In genomic region chr16:82658796-82659195, GRCh38 we compare ENCODE assay signal across 16 cellular contexts. TPM values are rescaled to one million over a fixed set of nuclear protein-coding genes. Genes with fewer than 3 reads are reported as not detected.
"Had no signal": no experiment of that assay in that cellular context is flagged by ENCODE, and none has a peak within 500 bp of the region (broad histone marks: within the 10 kb centered on the region; RNA-seq: fewer than 3 reads in every experiment).

No MANE protein-coding gene starts in this region.

- H3K27me3 ChIP-seq: breast epithelium, esophagus muscularis mucosa, heart left ventricle had no signal

- H3K27ac Mint-ChIP-seq: activated naive CD4-positive, alpha-beta T cell treated with anti-CD3 and anti-CD28 coated beads, Interleukin-2, amount 50 U/mL, for 72 hours; WTC11 had no signal

- H3K4me3 Mint-ChIP-seq: WTC11 had no signal

- DNase-seq: activated CD4-positive, alpha-beta T cell treated with anti-CD3 and anti-CD28 coated beads for 48 hours; activated effector memory CD4-positive, alpha-beta T cell treated with anti-CD3 and anti-CD28 coated beads, Interleukin-2, amount 50 U/mL, for 16 hours; activated T-cell treated with anti-CD3 and anti-CD28 coated beads for 4 hours; anterior cingulate cortex; dorsolateral prefrontal cortex; foreskin melanocyte; heart left ventricle; islet precursor cell; pancreas had no signal

- ATAC-seq: activated naive CD4-positive, alpha-beta T cell treated with anti-CD3 and anti-CD28 coated beads, Interleukin-2, amount 50 U/mL, for 72 hours; heart left ventricle; left lobe of liver; pancreas; WTC11 had no signal

- H3K36me3 ChIP-seq: breast epithelium, esophagus muscularis mucosa, heart left ventricle, pancreas had no signal

- H3K36me3 Mint-ChIP-seq: activated naive CD4-positive, alpha-beta T cell treated with anti-CD3 and anti-CD28 coated beads, Interleukin-2, amount 50 U/mL, for 72 hours; WTC11 had no signal

- H3K4me3 ChIP-seq: breast epithelium, dorsolateral prefrontal cortex, esophagus muscularis mucosa, heart left ventricle, pancreas, skin epidermis had no signal

- H3K27ac ChIP-seq: breast epithelium, dorsolateral prefrontal cortex, esophagus muscularis mucosa, heart left ventricle, pancreas had no signal

- H3K4me1 ChIP-seq: pancreas had no signal

- FAIRE-seq: pancreas had no signal

- H3K9me3 Mint-ChIP-seq: WTC11 had no signal

- H3K9me3 ChIP-seq: breast epithelium, esophagus muscularis mucosa, heart left ventricle, pancreas had no signal

RNA-seq across cellular contexts. Expression of gene CDH13, which starts 32.0 kb away (rescaled TPM):
- total RNA-seq: activated CD8-positive, alpha-beta memory T cell treated with anti-CD3 and anti-CD28 coated beads for 36 hours; activated naive CD4-positive, alpha-beta T cell treated with anti-CD3 and anti-CD28 coated beads, Interleukin-2, amount 50 U/mL, for 72 hours had no signal
